28 cellular contexts compared by ENCODE assay signal in the genomic region with DNA sequence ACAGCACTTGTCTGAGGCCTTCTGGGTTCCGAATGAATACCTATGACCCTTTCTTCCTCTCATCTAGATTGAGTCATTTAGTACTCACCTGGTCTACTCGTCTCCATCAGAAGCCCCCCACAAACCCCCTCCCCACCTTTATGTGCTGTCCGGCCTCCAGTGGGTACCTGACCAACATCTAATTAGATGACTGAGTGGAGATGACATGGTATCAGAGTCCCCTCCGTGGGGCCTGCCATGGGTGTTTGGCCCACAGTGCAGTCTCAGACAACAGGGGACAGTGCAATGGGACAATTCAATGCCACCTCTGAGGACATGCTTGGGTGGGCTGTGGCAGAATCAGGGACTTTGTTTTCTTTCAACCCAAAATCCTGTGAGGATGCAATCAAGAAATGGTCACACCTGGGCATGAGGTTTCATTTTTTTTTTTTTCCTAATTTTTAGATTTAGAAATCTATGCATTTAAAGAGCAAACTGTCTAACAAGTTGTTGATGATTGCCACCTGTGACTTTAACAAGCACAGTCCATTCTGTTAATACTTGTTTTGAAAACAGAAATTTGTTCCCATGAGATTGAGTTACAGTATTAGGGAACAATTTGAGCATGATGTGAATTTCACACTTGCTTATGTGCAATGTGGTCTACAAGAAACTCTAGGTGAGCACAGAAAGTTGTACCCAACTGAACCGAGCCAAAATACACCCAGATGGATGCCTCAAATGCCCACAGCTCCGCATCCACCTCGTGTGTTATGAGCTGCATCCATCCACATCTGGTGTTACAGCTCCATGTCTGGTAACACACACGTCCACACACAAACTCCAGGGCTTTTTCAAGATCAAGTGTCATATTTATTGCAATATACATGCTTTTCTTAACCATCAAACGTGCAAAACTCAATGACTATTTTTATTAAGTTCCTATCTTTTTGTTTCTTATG. TPM values are rescaled to one million over a fixed set of nuclear protein-coding genes. Genes with fewer than 3 reads are reported as not detected.
DNase-seq lines count a peak whose midpoint lies in the region; ATAC-seq, FAIRE-seq and TF ChIP-seq lines count a peak whose summit lies in the region.
"Had no signal": no experiment of that assay in that cellular context is flagged by ENCODE, and none has a peak within 500 bp of the region (broad histone marks: within the 10 kb centered on the region; RNA-seq: fewer than 3 reads in every experiment).

No MANE protein-coding gene starts in this region.

- H3K27ac ChIP-seq in ACC112 (ENCODE audit: low read depth, low read length) (peak overlapping the region; percentile 70; the same call in 1 of the 2 replicates), H1 (ENCODE audit: low read depth, low read length) (no peak overlapping the region)
- H3K27ac ChIP-seq: breast epithelium, dorsolateral prefrontal cortex, parathyroid adenoma, vagina had no signal

- no peak overlapping the region for H4K8ac ChIP-seq in H1 (ENCODE audit: extremely low read depth, insufficient read depth, low read length)

- H2AK5ac ChIP-seq in H1 (ENCODE audit: low read depth, low read length), result 0 out of 2 replicates have a peak overlapping the region, but pooled peaks have one; percentile 54

- no peak overlapping the region for H3K4me2 ChIP-seq in H1 (ENCODE audit: insufficient read depth in 1 of 2, low read depth in 2 of 2, low read length in 2 of 2)
- H3K4me2 ChIP-seq: hepatocyte had no signal

- H4K91ac ChIP-seq in H1 (replicated peaks; ENCODE audit: insufficient read length, low read length), result no peak overlapping the region

- H3K4ac ChIP-seq in H1 (replicated peaks; ENCODE audit: insufficient read length, low read depth, low read length), result no peak overlapping the region

- H2BK12ac ChIP-seq in H1 (ENCODE audit: low read depth, low read length), result no peak overlapping the region

- H3K56ac ChIP-seq in H1 (replicated peaks; ENCODE audit: insufficient read length, low read depth, low read length), result no peak overlapping the region

- no peak overlapping the region for H3K23ac ChIP-seq in H1 (ENCODE audit: insufficient read length)

- intact Hi-C loops in sciatic nerve (cut with DNase I), result no loop called here

- no peak for TF ChIP-seq RAD21 in H1 (IDR thresholded peaks at IDR 0.05 in 1 of 2, conservative IDR thresholded peaks at IDR 0.05 in 1 of 2; ENCODE audit: low read depth in 2 of 2, low read length in 2 of 2)

- CTCF ChIA-PET in H1 (lab: Charles Lee; ENCODE audit: partially characterized antibody), result interaction anchor here (0.7 to 4.4 kb wide), 6 partner anchors 10 to 230 kb away, joined by 3 to 32 read pairs (median 4); no protein-coding TSS in a partner anchor

- no peak overlapping the region for H3K9ac ChIP-seq in H1 (replicated peaks in 1 of 4; ENCODE audit: extremely low read depth in 1 of 4, low read depth in 3 of 4, low read length in 3 of 4)
- H3K9ac ChIP-seq: parathyroid adenoma had no signal

- no peak overlapping the region for H2BK120ac ChIP-seq in H1 (replicated peaks; ENCODE audit: low read depth, low read length)

- H4K5ac ChIP-seq in H1 (ENCODE audit: insufficient read length, low read depth, low read length), result no peak overlapping the region

- H3K79me2 ChIP-seq in ACC112 (ENCODE audit: control insufficient read depth, insufficient read depth, low read length, unreplicated experiment) (no peaks in the 10 kb centered on the region), H1 (ENCODE audit: control insufficient read depth in 1 of 2, insufficient read depth in 2 of 2, low read length in 2 of 2) (peaks cover 0 to 6% of the 10 kb centered on the region in 2 experiments; a peak in 1 of 4 replicates)
- H3K79me2 ChIP-seq: hepatocyte, parathyroid adenoma had no signal

- no peak for FAIRE-seq in H1 (lab: Jason Lieb, UNC)
- FAIRE-seq: small intestine had no signal

- peaks cover 14% of the 10 kb centered on the region for H3K23me2 ChIP-seq in H1 (ENCODE audit: low read depth, low read length)

- TF ChIP-seq EP300 in H1 (IDR thresholded peaks at IDR 0.05; ENCODE audit: borderline replicate concordance in 1 of 2, low read depth in 2 of 2, low read length in 2 of 2), result no peak

- no peak overlapping the region for H2BK20ac ChIP-seq in H1 (ENCODE audit: low read length)

- H3K27me3 ChIP-seq in ACC112 (ENCODE audit: insufficient read depth, low read length), result no peaks in the 10 kb centered on the region
- H3K27me3 ChIP-seq in H1 (replicated peaks in 1 of 4; ENCODE audit: control insufficient read depth in 3 of 4, extremely low read depth in 1 of 4, insufficient read depth in 3 of 4, low read length in 3 of 4), result 0 out of 7 replicates have a peak, but pooled peaks cover 0 to 3% (median 0%) of the 10 kb centered on the region in 4 experiments
- H3K27me3 ChIP-seq: BE2C, breast epithelium, hepatocyte, MG63, SJSA1, vagina had no signal

- H3K4me1 ChIP-seq in ACC112 (ENCODE audit: control insufficient read depth, insufficient read depth, low read length, unreplicated experiment) (peaks cover 28% of the 10 kb centered on the region), H1 (replicated peaks in 1 of 4; ENCODE audit: control insufficient read depth in 3 of 4, insufficient read depth in 4 of 4, low read length in 3 of 4) (peaks cover 0 to 2% (median 0%) of the 10 kb centered on the region in 4 experiments; a peak in 1 of 7 replicates)
- H3K4me1 ChIP-seq: breast epithelium, parathyroid adenoma had no signal

- no peak for TF ChIP-seq CTCF in H1 (IDR thresholded peaks at IDR 0.05; ENCODE audit: control extremely low read depth in 1 of 3, insufficient read depth in 1 of 3, low read depth in 1 of 3, low read length in 3 of 3)

- H4K20me1 ChIP-seq in H1 (replicated peaks in 1 of 2; ENCODE audit: control insufficient read depth in 1 of 2, insufficient read depth in 2 of 2, low read length in 2 of 2), result peaks cover 0 to 15% of the 10 kb centered on the region in 2 experiments

- no peak overlapping the region for H3K18ac ChIP-seq in H1 (ENCODE audit: extremely low read depth, low read length)

- H3K4me3 ChIP-seq in ACC112 (ENCODE audit: low read depth, low read length) (no peak overlapping the region), H1 (ENCODE audit: extremely low read depth in 1 of 4, insufficient read depth in 2 of 4, low read depth in 3 of 4, low read length in 4 of 4) (no peak overlapping the region)
- H3K4me3 ChIP-seq: breast epithelium, dorsolateral prefrontal cortex, hepatocyte, MG63, SJSA1, vagina had no signal

- peak; percentile 1 for DNase-seq in activated CD4-positive, alpha-beta T cell treated with anti-CD3 and anti-CD28 coated beads for 48 hours
- no peak for DNase-seq in activated CD4-positive, alpha-beta T cell treated with anti-CD3 and anti-CD28 coated beads for 1 hour
- DNase-seq in H1 (ENCODE audit: low read depth in 1 of 2, low spot score in 2 of 2), result no peak
- peak; percentile 52 for DNase-seq in sciatic nerve (ENCODE audit: low spot score)
- DNase-seq in central memory CD4-positive, alpha-beta T cell, result no peak
- DNase-seq in SHP77 treated with DMSO at 0.1 percent for 48 hours (lab: John Stamatoyannopoulos, UW), result no peak
- DNase-seq: 8988T; BE2C; MG63; NCI-H2227 treated with DMSO at 0.1 percent for 48 hours; NCI-H774; small intestine; stimulated activated CD4-positive, alpha-beta T cell treated with anti-CD3 and anti-CD28 coated beads, Interleukin-4, amount 100 ng/mL, for 24 hours had no signal

- no peak overlapping the region for H2BK15ac ChIP-seq in H1 (ENCODE audit: low read length)

- WGBS in H1 (ENCODE audit: extremely low coverage in 1 of 2, insufficient coverage in 1 of 2, insufficient read length in 1 of 2, insufficient replicate concordance in 2 of 2, low coverage in 1 of 2, low lambda C conversion rate in 2 of 2, missing lambda C conversion rate in 1 of 2), 2 experiments, result 90% methylated on average over 9 of the region's 9 CpGs; no CpG with 5 or more reads in 1 of the 2 experiments

- no peaks in the 10 kb centered on the region for H3K79me1 ChIP-seq in H1 (ENCODE audit: low read depth, low read length)

- H3K36me3 ChIP-seq in ACC112 (ENCODE audit: insufficient read depth, low read length) (no peaks in the 10 kb centered on the region), H1 (ENCODE audit: control insufficient read depth in 2 of 4, insufficient read depth in 4 of 4, low read length in 3 of 4) (no peaks in the 10 kb centered on the region; a peak in 1 of 8 replicates)
- H3K36me3 ChIP-seq: BE2C, breast epithelium, MG63, SJSA1, vagina had no signal

- no peak overlapping the region for H2AFZ ChIP-seq in ACC112 (ENCODE audit: low read length, unreplicated experiment)
- H2AFZ ChIP-seq in H1 (ENCODE audit: low read length), result no peak overlapping the region
- H2AFZ ChIP-seq: hepatocyte, parathyroid adenoma had no signal

- no peak for ATAC-seq in sciatic nerve
- no peak for ATAC-seq in HG03460 (IDR thresholded peaks at IDR 0.05; ENCODE audit: unreplicated experiment)
- ATAC-seq: naive thymus-derived CD4-positive, alpha-beta T cell had no signal

- H2BK5ac ChIP-seq in H1 (ENCODE audit: low read depth, low read length), result no peak overlapping the region

- no peak for TF ChIP-seq POLR2A in H1 (IDR thresholded peaks at IDR 0.05; ENCODE audit: control extremely low read depth in 1 of 2, low read depth in 2 of 2, low read length in 2 of 2)

- no peak overlapping the region for H3K14ac ChIP-seq in H1 (ENCODE audit: insufficient read length)

- POLR2A ChIA-PET in H1 (lab: Charles Lee; ENCODE audit: partially characterized antibody), result interaction anchor here (1.4 kb wide), 1 partner anchor 12 kb away, joined by 3 read pairs; no protein-coding TSS in a partner anchor

- H3K9me3 ChIP-seq in H1 (ENCODE audit: insufficient read depth in 2 of 2, low read depth in 1 of 2, low read length in 1 of 2), result no peaks in the 10 kb centered on the region
- H3K9me3 ChIP-seq: BE2C, breast epithelium, Caco-2, MG63, vagina had no signal

RNA-seq across cellular contexts. Expression of gene GPRIN2, which starts 27.5 kb away (rescaled TPM):
- 17.8 and 18.6 TPM in 2 replicates for total RNA-seq in H1 (2021; fragmentation: NEBNext Ultra II Directional; extraction: Animal tissue kit (Norgen Biotek cat#: 25700))
- 14.3 and 19.7 TPM in 2 replicates for polyA plus RNA-seq in H1 (2011; rRNA removed)
- 15.7 TPM for polyA plus RNA-seq in H1 (2011; cell fraction: cytosol; rRNA removed)
- 60.7 TPM for polyA plus RNA-seq in H1 (2011; cell fraction: nucleus; rRNA removed)
- polyA plus RNA-seq in H1 (2012, experiment 1 of 2), result 5.2 to 15.3 TPM (median 12.7 TPM) in 4 replicates
- polyA plus RNA-seq in H1 (2012, experiment 2 of 2), result 10.9 TPM
- polyA plus RNA-seq in H1 (2013, experiment 1 of 2), result 5.4 TPM
- 4.6 TPM for polyA plus RNA-seq in H1 (2013, experiment 2 of 2)
- 10.2 and 12.8 TPM in 2 replicates for polyA minus RNA-seq in H1 (2011; rRNA and poly(A)+ RNA removed)
- polyA minus RNA-seq in H1 (2011; cell fraction: cytosol; rRNA and poly(A)+ RNA removed), result 18.2 TPM
- polyA minus RNA-seq in H1 (2011; cell fraction: nucleus; rRNA and poly(A)+ RNA removed), result 42.1 TPM
- total RNA-seq in sciatic nerve, result 2.0 TPM
- total RNA-seq: activated T-helper 1 cell treated with anti-CD3 and anti-CD28 coated beads, Interleukin-12 subunit alpha, Interleukin-12 subunit beta, Interleukin-2, Interleukin-4 antibody, amounts not matched to agents 30 ng/mL and 10 ng/mL and 1 ng/mL, durations not matched to agents 14 hours and 24 hours and 36 hours; fibroblast of villous mesenchyme; H4; naive thymus-derived CD4-positive, alpha-beta T cell; OCI-LY7; T-helper 1 cell treated with Interleukin-12 subunit alpha and Interleukin-12 subunit beta and Interleukin-4 antibody, amounts not matched to agents 30 ng/mL and 1 ng/mL, for 36 hours had no signal
- polyA plus RNA-seq: naive thymus-derived CD4-positive, alpha-beta T cell had no signal

RNA-seq across cellular contexts. Expression of gene SYT15, which starts 50.0 kb away (rescaled TPM):
- 0.61 and 1.5 TPM in 2 replicates for total RNA-seq in H1 (2021; fragmentation: NEBNext Ultra II Directional; extraction: Animal tissue kit (Norgen Biotek cat#: 25700))
- polyA plus RNA-seq in H1 (2011; rRNA removed), result 0.39 and 0.58 TPM in 2 replicates
- 0.47 TPM for polyA plus RNA-seq in H1 (2011; cell fraction: cytosol; rRNA removed)
- polyA plus RNA-seq in H1 (2011; cell fraction: nucleus; rRNA removed), result 1.1 TPM
- 0.34 to 0.76 TPM (median 0.43 TPM) in 4 replicates for polyA plus RNA-seq in H1 (2012, experiment 1 of 2)
- 0.08 TPM for polyA plus RNA-seq in H1 (2012, experiment 2 of 2)
- 0.43 TPM for polyA plus RNA-seq in H1 (2013, experiment 1 of 2)
- polyA plus RNA-seq in H1 (2013, experiment 2 of 2), result 0.44 TPM
- polyA minus RNA-seq in H1 (2011; rRNA and poly(A)+ RNA removed), result 0.46 and 1.0 TPM in 2 replicates
- polyA minus RNA-seq in H1 (2011; cell fraction: cytosol; rRNA and poly(A)+ RNA removed), result 1.8 TPM
- 1.3 TPM for polyA minus RNA-seq in H1 (2011; cell fraction: nucleus; rRNA and poly(A)+ RNA removed)
- total RNA-seq in sciatic nerve, result 17.1 TPM

Comparison
In these comparisons a context has a peak if more than half of its experiments do, and no peak if none do; other contexts are left out.
1. DNase-seq: peak in activated CD4-positive, alpha-beta T cell treated with anti-CD3 and anti-CD28 coated beads for 48 hours (single experiment) and sciatic nerve (single experiment); none in activated CD4-positive, alpha-beta T cell treated with anti-CD3 and anti-CD28 coated beads for 1 hour (single experiment), H1 (0 of 2), central memory CD4-positive, alpha-beta T cell (single experiment) and SHP77 treated with DMSO at 0.1 percent for 48 hours (single experiment).